In genomic region chr16:88651276-88651988, GRCh38 we compare ENCODE assay signal across 6 cellular contexts. TPM values are rescaled to one million over a fixed set of nuclear protein-coding genes. Genes with fewer than 3 reads are reported as not detected.
DNase-seq lines count a peak whose midpoint lies in the region; ATAC-seq and FAIRE-seq lines count a peak whose summit lies in the region.

No MANE protein-coding gene starts in this region.

- no peaks in the 10 kb centered on the region for H3K27me3 Mint-ChIP-seq in activated CD4-positive, alpha-beta memory T cell treated with anti-CD3 and anti-CD28 coated beads for 36 hours

- peaks cover 14% of the 10 kb centered on the region for H3K4me1 Mint-ChIP-seq in activated CD4-positive, alpha-beta memory T cell treated with anti-CD3 and anti-CD28 coated beads for 36 hours (ENCODE audit: low read depth)

- peaks cover 5% of the 10 kb centered on the region for H3K4me1 ChIP-seq in right cardiac atrium (ENCODE audit: control insufficient read depth, insufficient read depth, low read length)

- no peaks in the 10 kb centered on the region for H3K9me3 ChIP-seq in right cardiac atrium (ENCODE audit: control insufficient read depth, low read length)

- FAIRE-seq in GM18507 (lab: Jason Lieb, UNC) = peak; percentile 99

- POLR2A ChIA-PET in activated CD4-positive, alpha-beta memory T cell treated with anti-CD3 and anti-CD28 coated beads for 36 hours (lab: Charles Lee) = interaction anchor here (1.0 kb wide), 1 partner anchor 49 kb away, joined by 3 read pairs; no protein-coding TSS in a partner anchor

- peak overlapping the region; percentile 97 for H3K27ac Mint-ChIP-seq in activated CD4-positive, alpha-beta memory T cell treated with anti-CD3 and anti-CD28 coated beads for 36 hours

- H3K27ac ChIP-seq in right cardiac atrium (ENCODE audit: low read length) = peak overlapping the region; percentile 42

- H3K27me3 ChIP-seq in right cardiac atrium (ENCODE audit: control insufficient read depth, insufficient read depth) = no peaks in the 10 kb centered on the region

- DNase-seq in GM18507 (ENCODE audit: extremely low spot score, insufficient read length, low read depth) = peak; percentile 83
- DNase-seq in activated CD4-positive, alpha-beta memory T cell treated with anti-CD3 and anti-CD28 coated beads for 36 hours = peak; percentile 95
- peak; percentile 68 to 82 (median 81) for DNase-seq in right cardiac atrium
- DNase-seq in stimulated activated CD8-positive, alpha-beta memory T cell treated with anti-CD3 and anti-CD28 coated beads, Interleukin-4, amount 100 ng/mL, for 24 hours (ENCODE audit: low read depth) = peak; percentile 57
- no peak for DNase-seq in cerebellum (ENCODE audit: low spot score)

- 41% methylated on average over 24 of the region's 24 CpGs for WGBS in right cardiac atrium

- H3K36me3 Mint-ChIP-seq in activated CD4-positive, alpha-beta memory T cell treated with anti-CD3 and anti-CD28 coated beads for 36 hours = peaks cover 17% of the 10 kb centered on the region

- CTCF ChIA-PET in activated CD4-positive, alpha-beta memory T cell treated with anti-CD3 and anti-CD28 coated beads for 36 hours (lab: Charles Lee) = interaction anchor here (0.9 kb wide), 1 partner anchor 30 kb away, joined by 4 read pairs; no protein-coding TSS in a partner anchor

- peak overlapping the region; percentile 67 for H3K4me3 ChIP-seq in right cardiac atrium (ENCODE audit: low read length)

- H3K4me3 Mint-ChIP-seq in activated CD4-positive, alpha-beta memory T cell treated with anti-CD3 and anti-CD28 coated beads for 36 hours = peak overlapping the region; percentile 86

- intact Hi-C loops in activated CD4-positive, alpha-beta memory T cell treated with anti-CD3 and anti-CD28 coated beads for 36 hours (cut with micrococcal nuclease) = loop anchor here (1.0 to 5.0 kb wide), 8 partner anchors 12 to 841 kb away; partner anchors contain the start of genes ANKRD11, MVD and ZC3H18
- intact Hi-C loops in right cardiac atrium (cut with DNase I) = no loop called here

- no peaks in the 10 kb centered on the region for H3K9me3 Mint-ChIP-seq in activated CD4-positive, alpha-beta memory T cell treated with anti-CD3 and anti-CD28 coated beads for 36 hours

- peak; percentile 67 for ATAC-seq in HG03139 (IDR thresholded peaks at IDR 0.05; ENCODE audit: unreplicated experiment)
- ATAC-seq in right cardiac atrium = peak; percentile 32 to 67

RNA-seq across cellular contexts. Expression of gene CYBA, which starts 0.6 kb away (rescaled TPM):
- 100 to 1,000 TPM; 262 to 265 TPM for total RNA-seq in activated CD4-positive, alpha-beta memory T cell treated with anti-CD3 and anti-CD28 coated beads for 36 hours
- total RNA-seq in right cardiac atrium (100 to 1,000 TPM in 1 of 4 donors, 10 to 100 TPM in 3; 53.9 to 101 (median 70.7) TPM), cerebellum (23.3 TPM)
- polyA plus RNA-seq in right cardiac atrium = 84.2 TPM

RNA-seq across cellular contexts. Expression of gene MVD, which starts 11.5 kb away (rescaled TPM):
- 100 to 1,000 TPM; 111 to 113 TPM for total RNA-seq in activated CD4-positive, alpha-beta memory T cell treated with anti-CD3 and anti-CD28 coated beads for 36 hours
- total RNA-seq in right cardiac atrium (10 to 100 TPM; 29.8 to 32.0 (median 31.2) TPM), cerebellum (24.1 TPM)
- polyA plus RNA-seq in right cardiac atrium = 35.9 TPM

RNA-seq across cellular contexts. Expression of gene IL17C, which starts 13.1 kb away (rescaled TPM):
- under 1 TPM in 1 of 2 experiments, not detected in 1; 0.22 TPM for total RNA-seq in activated CD4-positive, alpha-beta memory T cell treated with anti-CD3 and anti-CD28 coated beads for 36 hours
- total RNA-seq in right cardiac atrium = not detected
- polyA plus RNA-seq in right cardiac atrium = not detected
- not detected for total RNA-seq in cerebellum

RNA-seq across cellular contexts. Expression of gene SNAI3, which starts 34.9 kb away (rescaled TPM):
- 1 to 10 TPM; 5.5 to 5.8 TPM for total RNA-seq in activated CD4-positive, alpha-beta memory T cell treated with anti-CD3 and anti-CD28 coated beads for 36 hours
- total RNA-seq in right cardiac atrium (1 to 10 TPM in 3 of 4 donors, under 1 TPM in 1; 0.39 to 2.8 (median 1.6) TPM), cerebellum (not detected)
- 2.7 TPM for polyA plus RNA-seq in right cardiac atrium

RNA-seq across cellular contexts. Expression of gene RNF166, which starts 54.8 kb away (rescaled TPM):
- total RNA-seq in activated CD4-positive, alpha-beta memory T cell treated with anti-CD3 and anti-CD28 coated beads for 36 hours = 10 to 100 TPM; 46.4 to 55.6 TPM
- total RNA-seq in right cardiac atrium = 10 to 100 TPM; 15.0 to 23.8 (median 19.2) TPM
- polyA plus RNA-seq in right cardiac atrium = 18.4 TPM
- 9.3 TPM for total RNA-seq in cerebellum
